21 cellular contexts compared by ENCODE assay signal in the genomic region with DNA sequence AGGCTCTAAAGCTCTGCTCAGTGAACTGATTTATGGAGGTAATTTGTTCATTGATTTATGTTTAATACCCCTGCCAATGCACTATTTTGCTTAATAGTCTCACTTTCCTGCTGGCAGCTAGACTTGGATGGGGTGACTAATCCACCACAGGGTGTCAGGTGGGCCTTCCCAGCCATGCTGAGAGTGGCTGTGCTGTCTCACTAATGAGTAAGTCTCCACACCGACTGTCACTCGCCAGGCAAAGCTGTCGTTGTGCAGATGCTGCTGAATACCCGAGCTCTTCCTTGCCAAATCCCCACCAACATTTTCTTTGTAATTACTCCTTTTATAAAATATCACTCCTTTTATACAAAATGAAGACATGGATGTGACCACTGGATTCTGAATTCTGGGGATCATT.
DNase-seq lines count a peak whose midpoint lies in the region; ATAC-seq and TF ChIP-seq lines count a peak whose summit lies in the region.
"Had no signal": no experiment of that assay in that cellular context is flagged by ENCODE, and none has a peak within 500 bp of the region (broad histone marks: within the 10 kb centered on the region; RNA-seq: fewer than 3 reads in every experiment).

No MANE protein-coding gene starts in this region.

- no TSS peak for BruUV-seq in mammary epithelial cell (replicated peaks; lab: Mats Ljungman, UMichigan)

- no peak for ATAC-seq in sciatic nerve
- ATAC-seq: effector memory CD8-positive, alpha-beta T cell; mucosa of descending colon; right cardiac atrium had no signal

- TF ChIP-seq CTCF in mammary epithelial cell (conservative IDR thresholded peaks at IDR 0.05 in 1 of 2, IDR thresholded peaks at IDR 0.05 in 1 of 2; ENCODE audit: extremely low read depth in 1 of 2, insufficient read depth in 1 of 2, low read depth in 1 of 2, low read length in 2 of 2): no peak

- dilution Hi-C loops in mammary epithelial cell (cut with HindIII; ENCODE audit: low sequenced_read_pairs): no loop called here

- H3K36me3 ChIP-seq in mammary epithelial cell (ENCODE audit: insufficient read depth, low read length): no peaks in the 10 kb centered on the region
- H3K36me3 ChIP-seq: colonic mucosa, esophagus squamous epithelium, MG63, pancreas, thoracic aorta had no signal

- peaks cover 2% of the 10 kb centered on the region for H3K9me3 ChIP-seq in mammary epithelial cell (replicated peaks; ENCODE audit: insufficient read depth, low read length)
- H3K9me3 ChIP-seq: colonic mucosa, esophagus squamous epithelium, MG63, mucosa of descending colon, pancreas, SK-N-SH, thoracic aorta had no signal

- CTCF ChIA-PET in mammary epithelial cell (lab: Charles Lee; ENCODE audit: low non-redundant PET): no interaction called here

- no peak overlapping the region for H2AFZ ChIP-seq in mammary epithelial cell (ENCODE audit: low read depth, low read length)

- H3K9ac ChIP-seq in mammary epithelial cell (ENCODE audit: insufficient read depth, low read length): no peak overlapping the region
- H3K9ac ChIP-seq: SK-N-SH had no signal

- H3K4me1 ChIP-seq in mammary epithelial cell (ENCODE audit: insufficient read depth, low read length): no peaks in the 10 kb centered on the region
- H3K4me1 ChIP-seq: colonic mucosa, esophagus squamous epithelium, pancreas had no signal

- no peaks in the 10 kb centered on the region for H3K27me3 ChIP-seq in mammary epithelial cell (ENCODE audit: insufficient read depth, low read length)
- H3K27me3 ChIP-seq: esophagus squamous epithelium, MG63, pancreas had no signal

- H4K20me1 ChIP-seq in mammary epithelial cell (ENCODE audit: insufficient read depth, low read length): no peaks in the 10 kb centered on the region

- in situ Hi-C loops in mammary epithelial cell (cut with MboI; ENCODE audit: low sequenced_read_pairs in 2 of 2): no loop called here

- WGBS in mammary epithelial cell (ENCODE audit: low coverage, missing lambda C conversion rate): 50% methylated on average over 4 of the region's 4 CpGs

- H3K4me2 ChIP-seq in mammary epithelial cell (ENCODE audit: insufficient read depth, low read depth, low read length): no peak overlapping the region
- H3K4me2 ChIP-seq: SK-N-SH had no signal

- no peak overlapping the region for H3K4me3 ChIP-seq in mammary epithelial cell (replicated peaks in 1 of 3; ENCODE audit: insufficient read depth in 1 of 3, low read depth in 2 of 3, low read length in 3 of 3)
- H3K4me3 ChIP-seq: colonic mucosa, esophagus squamous epithelium, MG63, mucosa of descending colon, pancreas, thoracic aorta had no signal

- no peak overlapping the region for H3K27ac ChIP-seq in mammary epithelial cell (ENCODE audit: insufficient read depth, low read depth, low read length)
- H3K27ac ChIP-seq: colonic mucosa, esophagus squamous epithelium, pancreas, thoracic aorta had no signal

- intact Hi-C loops in mammary epithelial cell (cut with micrococcal nuclease) (no loop called here), sciatic nerve (cut with DNase I) (no loop called here)

- no peaks in the 10 kb centered on the region for H3K79me2 ChIP-seq in mammary epithelial cell (ENCODE audit: insufficient read depth, low read length)

- DNase-seq in Ammon's horn (ENCODE audit: low spot score) (peak; percentile 70), NCI-H1092 (lab: John Stamatoyannopoulos, UW) (peak; percentile 32), NCI-H69 (lab: John Stamatoyannopoulos, UW) (peak; percentile 78), iPS-NIHi7 (ENCODE audit: extremely low spot score) (peak; percentile 22), activated T-cell treated with anti-CD3 and anti-CD28 coated beads for 4 hours (no peak), mammary epithelial cell (no peak), sciatic nerve (ENCODE audit: low spot score) (no peak)
- DNase-seq: activated CD4-positive, alpha-beta T cell treated with anti-CD3 and anti-CD28 coated beads, Interleukin-2, amount 10 ng/mL, durations not matched to agents 24 days and 14 days; colonic mucosa; effector memory CD8-positive, alpha-beta T cell; esophagus squamous epithelium; MG63; mucosa of descending colon; NCI-H187 treated with DMSO at 0.1 percent for 48 hours; nephron progenitor cell; pancreas; right cardiac atrium; SK-N-SH; stimulated activated CD4-positive, alpha-beta T cell treated with anti-CD3 and anti-CD28 coated beads, Interleukin-4, amount 100 ng/mL, for 4 hours; stimulated activated naive CD4-positive, alpha-beta T cell treated with Interleukin-2 at 50 U/mL for 16 hours had no signal

Comparison
In these comparisons a context has a peak if more than half of its experiments do, and no peak if none do; other contexts are left out.
1. DNase-seq: peak in Ammon's horn (single experiment), NCI-H1092 (single experiment), NCI-H69 (single experiment) and iPS-NIHi7 (single experiment); none in activated T-cell treated with anti-CD3 and anti-CD28 coated beads for 4 hours (single experiment), mammary epithelial cell (single experiment) and sciatic nerve (single experiment).